13 cellular contexts compared by ENCODE assay signal in genomic region chr10:102252508-102252907, GRCh38. TPM values are rescaled to one million over a fixed set of nuclear protein-coding genes. Genes with fewer than 3 reads are reported as not detected.
"Had no signal": no experiment of that assay in that cellular context is flagged by ENCODE, and none has a peak within 500 bp of the region (broad histone marks: within the 10 kb centered on the region; RNA-seq: fewer than 3 reads in every experiment).

No MANE protein-coding gene starts in this region.

RNA-seq across cellular contexts. Expression of gene PITX3, which starts 11.2 kb away (rescaled TPM):
- total RNA-seq: esophagus mucosa; fibroblast of lung; kidney; left colon; lung; mononuclear cell; naive thymus-derived CD4-positive, alpha-beta T cell; prostate gland; suprapubic skin; uterus had no signal
- polyA plus RNA-seq: fibroblast of lung; immature natural killer cell; naive thymus-derived CD4-positive, alpha-beta T cell had no signal

RNA-seq across cellular contexts. Expression of gene ELOVL3, which starts 26.4 kb away (rescaled TPM):
- total RNA-seq: esophagus mucosa; left colon; left ventricle myocardium superior; mononuclear cell; naive thymus-derived CD4-positive, alpha-beta T cell; thyroid gland had no signal
- polyA plus RNA-seq: immature natural killer cell; naive thymus-derived CD4-positive, alpha-beta T cell had no signal
